ENCODE assay signal across 9 cellular contexts in the genomic region with DNA sequence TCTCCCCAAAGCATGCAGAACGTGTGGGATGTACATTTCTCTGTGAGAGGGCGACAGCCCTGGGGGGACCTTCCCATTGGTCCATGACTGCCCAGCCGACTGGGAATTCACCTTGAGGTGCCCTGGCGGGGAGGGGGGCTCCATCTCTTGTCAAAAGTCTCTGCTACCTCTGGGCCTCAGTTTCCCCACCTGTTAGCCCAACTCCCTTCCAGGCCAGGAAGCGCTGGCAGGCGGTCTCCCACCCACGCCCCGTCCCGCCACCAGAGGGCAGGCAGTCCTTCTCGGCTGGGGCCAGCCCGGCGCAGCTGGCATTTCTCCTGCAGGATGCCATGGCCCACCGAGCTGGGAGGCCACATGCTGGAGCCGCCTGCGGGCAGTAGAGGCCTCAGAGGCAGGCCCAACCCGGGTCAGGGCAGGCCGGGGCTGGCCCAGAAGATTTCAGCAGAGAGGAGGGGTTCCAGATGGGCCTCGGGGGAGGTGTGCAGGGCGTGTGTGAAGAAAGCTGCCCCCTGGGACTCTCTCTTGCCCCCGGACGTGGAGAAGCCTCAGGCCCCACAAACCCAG. TPM values are rescaled to one million over a fixed set of nuclear protein-coding genes. Genes with fewer than 3 reads are reported as not detected.
A peak's percentile ranks its signal among the peaks of the same experiment; 100 is the strongest.
DNase-seq lines count a peak whose midpoint lies in the region; ATAC-seq and TF ChIP-seq lines count a peak whose summit lies in the region.
"Had no signal": no experiment of that assay in that cellular context is flagged by ENCODE, and none has a peak within 500 bp of the region (broad histone marks: within the 10 kb centered on the region; RNA-seq: fewer than 3 reads in every experiment).

No MANE protein-coding gene starts in this region.

- H4K91ac ChIP-seq in H9 (ENCODE audit: insufficient read length, low read depth, low read length): no peak overlapping the region

- WGBS in H9 (ENCODE audit: extremely low coverage, insufficient read length, low lambda C conversion rate): no CpG with 5 or more reads among the region's 21 CpGs

- no peak overlapping the region for H4K5ac ChIP-seq in H9 (ENCODE audit: insufficient read length, low read depth, low read length)

- POLR2A ChIA-PET in activated naive CD8-positive, alpha-beta T cell treated with anti-CD3 and anti-CD28 coated beads, Interleukin-2, amount 10 ng/mL, durations not matched to agents 7 days and 5 days (lab: Charles Lee): interaction anchor here (0.9 to 9.8 kb wide), 5 partner anchors 8 to 71 kb away, joined by 4 to 222 read pairs (median 13); a partner anchor contains a TSS

- H3K4me1 Mint-ChIP-seq in H9: peaks cover 7 to 20% of the 10 kb centered on the region in 2 experiments; a peak in 3 of 4 replicates
- peaks cover 68% of the 10 kb centered on the region for H3K4me1 Mint-ChIP-seq in activated naive CD8-positive, alpha-beta T cell treated with anti-CD3 and anti-CD28 coated beads, Interleukin-2, amount 10 ng/mL, durations not matched to agents 7 days and 5 days

- H3K56ac ChIP-seq in H9 (ENCODE audit: insufficient read length, low read depth, low read length): no peak overlapping the region

- no peaks in the 10 kb centered on the region for H3K9me3 Mint-ChIP-seq in H9
- H3K9me3 Mint-ChIP-seq in activated naive CD8-positive, alpha-beta T cell treated with anti-CD3 and anti-CD28 coated beads, Interleukin-2, amount 10 ng/mL, durations not matched to agents 7 days and 5 days: no peaks in the 10 kb centered on the region

- no peak overlapping the region for H3K23ac ChIP-seq in H9 (ENCODE audit: insufficient read length, low read depth, low read length)

- no peak for TF ChIP-seq POLR2A in gastrocnemius medialis (IDR thresholded peaks at IDR 0.05)

- H3K36me3 ChIP-seq in SJSA1 (no peaks in the 10 kb centered on the region), gastrocnemius medialis (no peaks in the 10 kb centered on the region)
- H3K36me3 ChIP-seq: HAP-1 had no signal

- no peak for ATAC-seq in activated naive CD8-positive, alpha-beta T cell treated with anti-CD3 and anti-CD28 coated beads, Interleukin-2, amount 10 ng/mL, durations not matched to agents 7 days and 5 days (ENCODE audit: low read depth)
- ATAC-seq in gastrocnemius medialis (no peak), HG03439 (IDR thresholded peaks at IDR 0.05; ENCODE audit: unreplicated experiment) (no peak)

- H3K27me3 Mint-ChIP-seq in H9 (ENCODE audit: low read depth): peaks cover 29% of the 10 kb centered on the region
- no peaks in the 10 kb centered on the region for H3K27me3 Mint-ChIP-seq in activated naive CD8-positive, alpha-beta T cell treated with anti-CD3 and anti-CD28 coated beads, Interleukin-2, amount 10 ng/mL, durations not matched to agents 7 days and 5 days

- peak; percentile 82 for TF ChIP-seq CTCF in H9 (conservative IDR thresholded peaks at IDR 0.05)
- peak; percentile 69 to 93 (median 84) for TF ChIP-seq CTCF in gastrocnemius medialis (IDR thresholded peaks at IDR 0.05 in 4 of 5, conservative IDR thresholded peaks at IDR 0.05 in 1 of 5)

- H2BK120ac ChIP-seq in H9 (ENCODE audit: low read depth, low read length, poor library complexity, severe bottlenecking): no peak overlapping the region

- H3K27ac ChIP-seq in H9 (ENCODE audit: insufficient read length, low read depth, low read length) (no peak overlapping the region), SJSA1 (no peak overlapping the region), gastrocnemius medialis (no peak overlapping the region)

- no peak overlapping the region for H3K4ac ChIP-seq in H9 (ENCODE audit: low read depth, low read length)

- H3K18ac ChIP-seq in H9 (ENCODE audit: insufficient read length, low read depth, low read length): no peak overlapping the region

- no peak overlapping the region for H2BK5ac ChIP-seq in H9 (ENCODE audit: insufficient read length, low read length)

- H3K27me3 ChIP-seq in H9 (ENCODE audit: insufficient read depth, low read length) (no peaks in the 10 kb centered on the region), SJSA1 (replicated peaks) (no peaks in the 10 kb centered on the region), gastrocnemius medialis (no peaks in the 10 kb centered on the region)

- no peak overlapping the region for H3K4me2 ChIP-seq in H9 (ENCODE audit: insufficient read depth, insufficient read length, low read length)

- no peaks in the 10 kb centered on the region for H3K79me2 ChIP-seq in H9 (ENCODE audit: insufficient read depth, low read length)

- H3K36me3 Mint-ChIP-seq in H9 (ENCODE audit: insufficient read depth in 1 of 3, low read depth in 3 of 3): no peaks in the 10 kb centered on the region
- H3K36me3 Mint-ChIP-seq in activated naive CD8-positive, alpha-beta T cell treated with anti-CD3 and anti-CD28 coated beads, Interleukin-2, amount 10 ng/mL, durations not matched to agents 7 days and 5 days: no peaks in the 10 kb centered on the region

- H2AK5ac ChIP-seq in H9 (ENCODE audit: insufficient read length, low read length): no peak overlapping the region

- H4K8ac ChIP-seq in H9 (replicated peaks; ENCODE audit: insufficient read length, low read depth, low read length): no peak overlapping the region

- no peak overlapping the region for H2BK20ac ChIP-seq in H9 (ENCODE audit: low read depth, low read length, poor library complexity, severe bottlenecking)

- peak; percentile 85 for DNase-seq in AG20443 (ENCODE audit: low spot score)
- DNase-seq in H9: peak; percentile 83
- DNase-seq in SJSA1 (ENCODE audit: low read depth in 1 of 2, low spot score in 2 of 2): peak; percentile 60 to 85
- DNase-seq in activated naive CD8-positive, alpha-beta T cell treated with anti-CD3 and anti-CD28 coated beads, Interleukin-2, amount 10 ng/mL, durations not matched to agents 7 days and 5 days: peak; percentile 83
- peak; percentile 88 for DNase-seq in cardiac septum (ENCODE audit: low spot score)
- peak; percentile 39 to 62 for DNase-seq in gastrocnemius medialis
- no peak for DNase-seq in Ammon's horn (ENCODE audit: low spot score)

- peak overlapping the region in 1 of 3 experiments; percentile 48; a peak in 1 of 7 replicates for H3K27ac Mint-ChIP-seq in H9
- H3K27ac Mint-ChIP-seq in activated naive CD8-positive, alpha-beta T cell treated with anti-CD3 and anti-CD28 coated beads, Interleukin-2, amount 10 ng/mL, durations not matched to agents 7 days and 5 days: peak overlapping the region; percentile 90

- H3K9me3 ChIP-seq in H9 (ENCODE audit: control insufficient read depth, low read depth, low read length) (no peaks in the 10 kb centered on the region), SJSA1 (replicated peaks) (no peaks in the 10 kb centered on the region), gastrocnemius medialis (no peaks in the 10 kb centered on the region)
- H3K9me3 ChIP-seq: HAP-1 had no signal

- no peak overlapping the region for H3K14ac ChIP-seq in H9 (ENCODE audit: insufficient read depth, low read length)

- no peak overlapping the region for H2BK15ac ChIP-seq in H9 (ENCODE audit: low read depth, low read length)

- no peak overlapping the region for H3K9ac ChIP-seq in H9 (ENCODE audit: extremely low read depth, insufficient read length, low read length)

- H3T11ph ChIP-seq in H9 (ENCODE audit: low read length): no peak overlapping the region

- no peak overlapping the region for H2BK12ac ChIP-seq in H9 (ENCODE audit: insufficient read length, low read depth, low read length)

- H4K20me1 ChIP-seq in H9 (ENCODE audit: control insufficient read depth, insufficient read depth, insufficient read length): no peaks in the 10 kb centered on the region

- peaks cover 3% of the 10 kb centered on the region for H3K23me2 ChIP-seq in H9 (ENCODE audit: insufficient read length, low read depth, low read length, poor library complexity, severe bottlenecking)

- intact Hi-C loops in cardiac septum (cut with DNase I) (no loop called here), gastrocnemius medialis (cut with DNase I; ENCODE audit: low total_unique reads) (loop anchor here (1.0 kb wide), 1 partner anchor 21 kb away; no protein-coding TSS in a partner anchor)

- no peak overlapping the region for H3K4me3 Mint-ChIP-seq in H9
- H3K4me3 Mint-ChIP-seq in activated naive CD8-positive, alpha-beta T cell treated with anti-CD3 and anti-CD28 coated beads, Interleukin-2, amount 10 ng/mL, durations not matched to agents 7 days and 5 days: peak overlapping the region; percentile 59

- H3K79me1 ChIP-seq in H9 (ENCODE audit: insufficient read depth, low read depth, low read length, poor library complexity, severe bottlenecking): no peaks in the 10 kb centered on the region

- H3K4me1 ChIP-seq in H9 (ENCODE audit: insufficient read depth, low read length) (no peaks in the 10 kb centered on the region; the same call in 1 of the 2 replicates), SJSA1 (replicated peaks) (peaks cover 34% of the 10 kb centered on the region), gastrocnemius medialis (peaks cover 19 to 27% of the 10 kb centered on the region in 2 donors)

- H3K4me3 ChIP-seq in SJSA1 (no peak overlapping the region), gastrocnemius medialis (no peak overlapping the region)
- H3K4me3 ChIP-seq: HAP-1 had no signal

- H2AFZ ChIP-seq in H9 (ENCODE audit: low read length): no peak overlapping the region

- in situ Hi-C loops in gastrocnemius medialis (cut with MboI; ENCODE audit: low sequenced_read_pairs in 4 of 4): no loop called here

RNA-seq across cellular contexts. Expression of a gene that starts 16.6 kb away (rescaled TPM):
- 0.22 and 0.35 TPM in 2 replicates for total RNA-seq in H9 (2021)
- not detected in 2 replicates for total RNA-seq in SJSA1 (2014; rRNA removed; shearing (Covaris generic))
- 100 to 1,000 TPM; 286 to 320 TPM for total RNA-seq in activated naive CD8-positive, alpha-beta T cell treated with anti-CD3 and anti-CD28 coated beads, Interleukin-2, amount 10 ng/mL, durations not matched to agents 7 days and 5 days
- total RNA-seq in cardiac septum: 0.62 TPM
- 1 to 10 TPM in 1 of 4 donors, not detected in 3; 1.7 TPM for total RNA-seq in gastrocnemius medialis

RNA-seq across cellular contexts. Expression of a gene that starts 27.3 kb away (rescaled TPM):
- total RNA-seq in H9 (2021) (137 and 144 TPM in 2 replicates), cardiac septum (80.9 TPM), gastrocnemius medialis (10 to 100 TPM; 34.0 to 55.2 (median 47.3) TPM)
- total RNA-seq in SJSA1 (2014; rRNA removed; shearing (Covaris generic)): 26.0 and 33.7 TPM in 2 replicates
- total RNA-seq in activated naive CD8-positive, alpha-beta T cell treated with anti-CD3 and anti-CD28 coated beads, Interleukin-2, amount 10 ng/mL, durations not matched to agents 7 days and 5 days: 100 to 1,000 TPM; 135 to 140 TPM

RNA-seq across cellular contexts. Expression of a gene that starts 32.8 kb away (rescaled TPM):
- 0.28 and 0.70 TPM in 2 replicates for total RNA-seq in H9 (2021)
- 5.3 and 6.3 TPM in 2 replicates for total RNA-seq in SJSA1 (2014; rRNA removed; shearing (Covaris generic))
- 1 to 10 TPM in 1 of 2 experiments, under 1 TPM in 1; 0.86 to 1.0 TPM for total RNA-seq in activated naive CD8-positive, alpha-beta T cell treated with anti-CD3 and anti-CD28 coated beads, Interleukin-2, amount 10 ng/mL, durations not matched to agents 7 days and 5 days
- total RNA-seq in cardiac septum: 2.0 TPM
- total RNA-seq in gastrocnemius medialis: 1 to 10 TPM; 3.3 to 9.5 (median 5.6) TPM

RNA-seq across cellular contexts. Expression of a gene that starts 58.3 kb away (rescaled TPM):
- total RNA-seq in H9 (2021) (1.4 and 1.5 TPM in 2 replicates), cardiac septum (not detected), gastrocnemius medialis (under 1 TPM in 1 of 4 donors, not detected in 3; 0.40 TPM)
- total RNA-seq in SJSA1 (2014; rRNA removed; shearing (Covaris generic)): 0.19 and 0.34 TPM in 2 replicates
- not detected for total RNA-seq in activated naive CD8-positive, alpha-beta T cell treated with anti-CD3 and anti-CD28 coated beads, Interleukin-2, amount 10 ng/mL, durations not matched to agents 7 days and 5 days

Comparison
In these comparisons a context has a peak if more than half of its experiments do, and no peak if none do; other contexts are left out.
1. RNA of a gene that starts 16.6 kb away (total RNA-seq): 286 to 320 TPM in activated naive CD8-positive, alpha-beta T cell treated with anti-CD3 and anti-CD28 coated beads, Interleukin-2, amount 10 ng/mL, durations not matched to agents 7 days and 5 days; 0.62 TPM in cardiac septum (single experiment), 1.7 TPM in gastrocnemius medialis, 0.22 to 0.35 TPM in H9 and not detected in SJSA1; every median in the first group is over 100 times any median in the second.